1 cellular context compared by ENCODE assay signal in genomic region chr15:69305933-69306568, GRCh38.
TF ChIP-seq lines count a peak whose summit lies in the region.

No MANE protein-coding gene starts in this region.

TF ChIP-seq in endothelial cell of umbilical vein, 7 proteins besides CTCF, POLR2A, EP300 and RAD21:
- no peak for TF ChIP-seq GATA2 (IDR thresholded peaks at IDR 0.05; ENCODE audit: insufficient read depth, insufficient read length, low read depth, low read length)
- TF ChIP-seq FOS (IDR thresholded peaks at IDR 0.05; ENCODE audit: borderline replicate concordance, insufficient read depth, low read length) = no peak
